Comparison of ENCODE assay signal across 8 cellular contexts in genomic region chr6:21666788-21667681, GRCh38.
DNase-seq lines count a peak whose midpoint lies in the region; ATAC-seq and TF ChIP-seq lines count a peak whose summit lies in the region.

No MANE protein-coding gene starts in this region.

- intact Hi-C loops in heart left ventricle (cut with DNase I): loop anchor here in 5 of 10 donors (5.0 to 10.0 kb wide), 4 partner anchors 70 to 258 kb away; no protein-coding TSS in a partner anchor
- intact Hi-C loops in Right ventricle myocardium inferior (cut with DNase I): loop anchor here (10.0 kb wide), 1 partner anchor 178 kb away; no protein-coding TSS in a partner anchor

- H3K14ac ChIP-seq in mesenchymal stem cell (ENCODE audit: low read length in 2 of 2): no peak overlapping the region

- H3K18ac ChIP-seq in mesenchymal stem cell (ENCODE audit: low read depth in 1 of 2, low read length in 2 of 2): peak overlapping the region in 1 of 2 experiments; percentile 38

- H3K9me3 ChIP-seq in heart left ventricle (no peaks in the 10 kb centered on the region), mesenchymal stem cell (ENCODE audit: control insufficient read depth, low read length) (no peaks in the 10 kb centered on the region), upper lobe of left lung (no peaks in the 10 kb centered on the region)

- no peak overlapping the region for H2AK5ac ChIP-seq in mesenchymal stem cell (ENCODE audit: low read length, severe bottlenecking)

- in situ Hi-C loops in brain microvascular endothelial cell (cut with HindIII; ENCODE audit: low pct_ligation_motif_present, low sequenced_read_pairs): no loop called here

- no peaks in the 10 kb centered on the region for H3K79me1 ChIP-seq in mesenchymal stem cell (replicated peaks; ENCODE audit: low read length, poor library complexity, severe bottlenecking)

- no peak for TF ChIP-seq CTCF in heart left ventricle (IDR thresholded peaks at IDR 0.05)
- TF ChIP-seq CTCF in brain microvascular endothelial cell (IDR thresholded peaks at IDR 0.05; ENCODE audit: low read depth, low read length, missing control alignments): no peak
- no peak for TF ChIP-seq CTCF in upper lobe of left lung (IDR thresholded peaks at IDR 0.05)

- H2AFZ ChIP-seq in mesenchymal stem cell (ENCODE audit: low read depth, low read length): no peak overlapping the region

- H4K91ac ChIP-seq in mesenchymal stem cell (ENCODE audit: low read length): no peak overlapping the region

- 17 to 26% (median 20%) methylated on average over 29 of the region's 29 CpGs for WGBS in heart left ventricle, 4 donors
- 5% methylated on average over 26 of the region's 29 CpGs for WGBS in mesenchymal stem cell
- 7 to 13% methylated on average over 29 of the region's 29 CpGs for WGBS in upper lobe of left lung, 2 donors

- no peak overlapping the region for H3K9ac ChIP-seq in mesenchymal stem cell (ENCODE audit: low read length)

- peak overlapping the region; percentile 6 for H4K8ac ChIP-seq in mesenchymal stem cell (ENCODE audit: low read length)

- H3K4me1 ChIP-seq in heart left ventricle (peaks cover 0 to 39% (median 17%) of the 10 kb centered on the region in 12 donors), mesenchymal stem cell (ENCODE audit: control insufficient read depth, insufficient read depth, low read depth, low read length) (peaks cover 23% of the 10 kb centered on the region), upper lobe of left lung (peaks cover 22 to 35% (median 31%) of the 10 kb centered on the region in 4 donors)

- TF ChIP-seq POLR2A in heart left ventricle (IDR thresholded peaks at IDR 0.05) (no peak), upper lobe of left lung (IDR thresholded peaks at IDR 0.05) (no peak)

- H3K27me3 ChIP-seq in heart left ventricle: peaks cover 0 to 53% (median 19%) of the 10 kb centered on the region in 9 donors
- H3K27me3 ChIP-seq in brain microvascular endothelial cell (replicated peaks): peaks cover 22% of the 10 kb centered on the region
- peaks cover 43 to 58% of the 10 kb centered on the region in 2 experiments for H3K27me3 ChIP-seq in mesenchymal stem cell (ENCODE audit: control insufficient read depth in 1 of 2, insufficient read depth in 1 of 2, low read length in 2 of 2)
- peaks cover 0 to 24% (median 16%) of the 10 kb centered on the region in 4 donors for H3K27me3 ChIP-seq in upper lobe of left lung

- no peak overlapping the region for H3K23ac ChIP-seq in mesenchymal stem cell (ENCODE audit: low read length in 2 of 2)

- H3K4ac ChIP-seq in mesenchymal stem cell (ENCODE audit: low read depth in 1 of 2, low read length in 2 of 2): no peak overlapping the region

- DNase-seq in heart left ventricle (peak in 2 of 5 donors; percentile 7 to 26), Right ventricle myocardium inferior (ENCODE audit: missing footprints) (no peak), brain microvascular endothelial cell (no peak), mesenchymal stem cell (no peak), upper lobe of left lung (no peak), SIG-M5 treated with dmso at 0.1 percent for 504 hours (lab: John Stamatoyannopoulos, UW; ENCODE audit: unreplicated experiment) (no peak), T1000 (lab: John Stamatoyannopoulos, UW) (no peak)

- H3K36me3 ChIP-seq in heart left ventricle (no peaks in the 10 kb centered on the region), brain microvascular endothelial cell (replicated peaks) (no peaks in the 10 kb centered on the region), mesenchymal stem cell (ENCODE audit: control insufficient read depth in 1 of 2, insufficient read depth in 2 of 2, low read depth in 1 of 2, low read length in 2 of 2) (no peaks in the 10 kb centered on the region), upper lobe of left lung (no peaks in the 10 kb centered on the region)

- H2BK15ac ChIP-seq in mesenchymal stem cell (ENCODE audit: low read depth, poor library complexity, severe bottlenecking): no peak overlapping the region

- peak overlapping the region in 8 of 12 donors; percentile 2 to 78 (median 56) for H3K27ac ChIP-seq in heart left ventricle
- H3K27ac ChIP-seq in brain microvascular endothelial cell: no peak overlapping the region
- H3K27ac ChIP-seq in mesenchymal stem cell (ENCODE audit: low read length, poor library complexity, severe bottlenecking): no peak overlapping the region
- peak overlapping the region in 2 of 4 donors; percentile 44 to 50 for H3K27ac ChIP-seq in upper lobe of left lung

- peak overlapping the region; percentile 46 to 69 (median 56) for H3K4me3 ChIP-seq in heart left ventricle
- H3K4me3 ChIP-seq in brain microvascular endothelial cell (ENCODE audit: low read depth, low read length): peak overlapping the region; percentile 60
- peak overlapping the region; percentile 58 to 70 for H3K4me3 ChIP-seq in mesenchymal stem cell (ENCODE audit: insufficient read depth in 1 of 2, low read depth in 1 of 2, low read length in 2 of 2)
- H3K4me3 ChIP-seq in upper lobe of left lung: peak overlapping the region in 3 of 4 donors; percentile 36 to 51 (median 48)

- peak in 1 of 4 donors; percentile 16 for ATAC-seq in heart left ventricle
- no peak for ATAC-seq in Right ventricle myocardium inferior
- no peak for ATAC-seq in upper lobe of left lung (ENCODE audit: low FRiP score in 2 of 2)
- no peak for ATAC-seq in GM21367 (IDR thresholded peaks at IDR 0.05; ENCODE audit: unreplicated experiment)

- peak overlapping the region; percentile 92 for H3K4me2 ChIP-seq in mesenchymal stem cell (ENCODE audit: low read length, poor library complexity, severe bottlenecking)

- peak overlapping the region; percentile 64 for H2BK120ac ChIP-seq in mesenchymal stem cell (ENCODE audit: low read depth, low read length)

- no peak for TF ChIP-seq EP300 in upper lobe of left lung (IDR thresholded peaks at IDR 0.05)

- no peak overlapping the region for H2BK5ac ChIP-seq in mesenchymal stem cell (ENCODE audit: low read depth, low read length, poor library complexity, severe bottlenecking)

- no peak overlapping the region for H2BK12ac ChIP-seq in mesenchymal stem cell (ENCODE audit: low read length in 2 of 2)

Comparison
In these comparisons a context has a peak if more than half of its experiments do, and no peak if none do; other contexts are left out.
1. H3K27ac ChIP-seq: peak in heart left ventricle (8 of 12); none in brain microvascular endothelial cell (single experiment) and mesenchymal stem cell (single experiment).
2. Peak in every context shown above with its lines, with median percentiles within 50 percentile points of each other: H3K4me3 ChIP-seq.